In genomic region chr19:572140-572890, GRCh38 we compare ENCODE assay signal across 1 cellular context.
TF ChIP-seq lines count a peak whose summit lies in the region.

TSS of gene BSG (plus strand) at chr19:572596. CDS start at chr19:572635, 39 bp downstream.

TF ChIP-seq in A549, 52 proteins besides CTCF, POLR2A, EP300 and RAD21 (continued from another document):
- TF ChIP-seq, protein P1, sequence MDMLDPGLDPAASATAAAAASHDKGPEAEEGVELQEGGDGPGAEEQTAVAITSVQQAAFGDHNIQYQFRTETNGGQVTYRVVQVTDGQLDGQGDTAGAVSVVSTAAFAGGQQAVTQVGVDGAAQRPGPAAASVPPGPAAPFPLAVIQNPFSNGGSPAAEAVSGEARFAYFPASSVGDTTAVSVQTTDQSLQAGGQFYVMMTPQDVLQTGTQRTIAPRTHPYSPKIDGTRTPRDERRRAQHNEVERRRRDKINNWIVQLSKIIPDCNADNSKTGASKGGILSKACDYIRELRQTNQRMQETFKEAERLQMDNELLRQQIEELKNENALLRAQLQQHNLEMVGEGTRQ (IDR thresholded peaks at IDR 0.05), result peak; percentile 91
- no peak for TF ChIP-seq ZC3H11A (IDR thresholded peaks at IDR 0.05)
- TF ChIP-seq POLR2AphosphoS2 (conservative IDR thresholded peaks at IDR 0.05; ENCODE audit: low read length), result no peak
- no peak for TF ChIP-seq JUNB (IDR thresholded peaks at IDR 0.05)
- TF ChIP-seq JUN (IDR thresholded peaks at IDR 0.05), result peak; percentile 61 to 83; a peak in 4 of 5 replicates
- TF ChIP-seq PBX3 (IDR thresholded peaks at IDR 0.05), result no peak
- TF ChIP-seq ATOH8 (CRISPR knock-in tag; IDR thresholded peaks at IDR 0.05; ENCODE audit: low read depth), result no peak
- TF ChIP-seq ESRRA (IDR thresholded peaks at IDR 0.05; ENCODE audit: borderline replicate concordance, low read length), result no peak
- peak; percentile 93 for TF ChIP-seq PHF8 (IDR thresholded peaks at IDR 0.05; ENCODE audit: borderline replicate concordance, low read depth)
- TF ChIP-seq MYC (IDR thresholded peaks at IDR 0.05; ENCODE audit: borderline replicate concordance, low read length), result no peak
- no peak for TF ChIP-seq NFE2L2 (conservative IDR thresholded peaks at IDR 0.05; ENCODE audit: low read length)
- TF ChIP-seq ELK1 (IDR thresholded peaks at IDR 0.05; ENCODE audit: low read depth, low read length), result no peak
- no peak for TF ChIP-seq REST (IDR thresholded peaks at IDR 0.05)
- no peak for TF ChIP-seq MAZ (IDR thresholded peaks at IDR 0.05; ENCODE audit: borderline replicate concordance, low read depth, low read length)
- no peak for TF ChIP-seq CBX8 (IDR thresholded peaks at IDR 0.05)
